Comparison of ENCODE assay signal across 15 cellular contexts in the genomic region with DNA sequence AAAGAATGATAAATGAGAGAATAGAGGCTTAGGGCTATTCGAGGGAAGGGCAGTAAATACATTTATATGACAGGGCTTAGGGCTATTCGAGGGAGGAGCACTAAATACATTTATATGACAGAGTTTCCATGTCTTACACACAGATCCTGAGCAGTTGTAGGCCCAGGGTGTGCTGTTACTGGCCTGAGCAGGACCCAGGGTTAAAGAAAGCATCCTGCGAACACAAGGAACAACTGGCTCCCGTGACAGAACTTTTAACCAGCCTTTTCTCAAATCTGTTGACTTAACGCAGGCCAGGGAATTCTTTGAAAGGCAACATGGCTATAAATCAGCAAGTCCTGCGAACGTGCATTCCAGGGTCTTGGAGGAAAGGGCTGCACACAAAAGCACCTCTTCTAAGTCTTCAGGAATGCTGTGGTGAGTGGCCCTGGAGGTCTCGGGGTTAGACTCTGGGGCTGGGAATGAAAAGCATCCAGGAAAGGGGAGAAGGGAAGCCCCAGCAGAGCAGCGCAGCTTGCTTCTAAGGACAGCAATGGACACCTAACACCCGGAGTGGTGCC. TPM values are rescaled to one million over a fixed set of nuclear protein-coding genes. Genes with fewer than 3 reads are reported as not detected.
DNase-seq lines count a peak whose midpoint lies in the region; ATAC-seq and TF ChIP-seq lines count a peak whose summit lies in the region.
"Had no signal": no experiment of that assay in that cellular context is flagged by ENCODE, and none has a peak within 500 bp of the region (broad histone marks: within the 10 kb centered on the region; RNA-seq: fewer than 3 reads in every experiment).

No MANE protein-coding gene starts in this region.

- no peaks in the 10 kb centered on the region for H3K4me1 Mint-ChIP-seq in CD4-positive, alpha-beta memory T cell
- H3K4me1 Mint-ChIP-seq: immature natural killer cell had no signal

- no peaks in the 10 kb centered on the region for H3K9me3 Mint-ChIP-seq in CD4-positive, alpha-beta memory T cell
- H3K9me3 Mint-ChIP-seq: immature natural killer cell; stimulated activated memory B cell treated with anti-CD40 and anti-IgM and Interleukin-4, amounts not matched to agents 10 μg/mL and 1 μg/mL and 100 μg/mL, for 72 hours had no signal

- H3K36me3 Mint-ChIP-seq in CD4-positive, alpha-beta memory T cell, result no peaks in the 10 kb centered on the region
- H3K36me3 Mint-ChIP-seq: immature natural killer cell; stimulated activated memory B cell treated with anti-CD40 and anti-IgM and Interleukin-4, amounts not matched to agents 10 μg/mL and 1 μg/mL and 100 μg/mL, for 72 hours had no signal

- no peaks in the 10 kb centered on the region for H3K27me3 ChIP-seq in SJSA1 (replicated peaks)
- no peaks in the 10 kb centered on the region for H3K27me3 ChIP-seq in CD4-positive, alpha-beta memory T cell (ENCODE audit: insufficient read depth, low read length)
- H3K27me3 ChIP-seq: breast epithelium had no signal

- H3K4me1 ChIP-seq in SJSA1 (replicated peaks) (peaks cover 68% of the 10 kb centered on the region), mucosa of descending colon (ENCODE audit: low read depth) (no peaks in the 10 kb centered on the region)
- H3K4me1 ChIP-seq in CD4-positive, alpha-beta memory T cell (ENCODE audit: insufficient read depth, low read length), result no peaks in the 10 kb centered on the region
- H3K4me1 ChIP-seq: breast epithelium had no signal

- peak overlapping the region; percentile 98 for H3K27ac ChIP-seq in SJSA1
- H3K27ac ChIP-seq in CD4-positive, alpha-beta memory T cell (ENCODE audit: low read depth, low read length), result no peak overlapping the region

- no peak for TF ChIP-seq CTCF in foreskin fibroblast (IDR thresholded peaks at IDR 0.05; ENCODE audit: low read depth, low read length)
- no peak for TF ChIP-seq CTCF in retinal pigment epithelial cell (conservative IDR thresholded peaks at IDR 0.05; ENCODE audit: low read depth, low read length)
- no peak for TF ChIP-seq CTCF in mucosa of descending colon (IDR thresholded peaks at IDR 0.05)

- H3K36me3 ChIP-seq in SJSA1 (no peaks in the 10 kb centered on the region), mucosa of descending colon (ENCODE audit: low read depth) (no peaks in the 10 kb centered on the region)
- no peaks in the 10 kb centered on the region for H3K36me3 ChIP-seq in CD4-positive, alpha-beta memory T cell (ENCODE audit: insufficient read depth, low read length)
- H3K36me3 ChIP-seq: breast epithelium had no signal

- H3K27ac Mint-ChIP-seq in CD4-positive, alpha-beta memory T cell, result no peak overlapping the region
- H3K27ac Mint-ChIP-seq: immature natural killer cell; stimulated activated memory B cell treated with anti-CD40 and anti-IgM and Interleukin-4, amounts not matched to agents 10 μg/mL and 1 μg/mL and 100 μg/mL, for 72 hours had no signal

- H3K9me3 ChIP-seq in SJSA1 (replicated peaks) (no peaks in the 10 kb centered on the region), mucosa of descending colon (no peaks in the 10 kb centered on the region)
- no peaks in the 10 kb centered on the region for H3K9me3 ChIP-seq in CD4-positive, alpha-beta memory T cell (ENCODE audit: control insufficient read depth in 1 of 2, low read length in 2 of 2)
- H3K9me3 ChIP-seq: breast epithelium had no signal

- intact Hi-C loops in mucosa of descending colon (cut with DNase I, micrococcal nuclease), result no loop called here
- intact Hi-C loops in CD4-positive, alpha-beta memory T cell (cut with micrococcal nuclease), result loop anchor here (10.0 kb wide), 1 partner anchor 306 kb away; no protein-coding TSS in a partner anchor

- H3K4me3 ChIP-seq in SJSA1 (no peak overlapping the region), foreskin fibroblast (ENCODE audit: low read depth in 1 of 2, low read length in 2 of 2) (no peak overlapping the region), retinal pigment epithelial cell (ENCODE audit: low read length) (no peak overlapping the region), mucosa of descending colon (no peak overlapping the region)
- H3K4me3 ChIP-seq in CD4-positive, alpha-beta memory T cell (ENCODE audit: low read length in 2 of 2), result no peak overlapping the region
- H3K4me3 ChIP-seq: breast epithelium had no signal

- DNase-seq in EH (ENCODE audit: low read depth) (peak; percentile 100), SJSA1 (ENCODE audit: low read depth in 1 of 2, low spot score in 2 of 2) (peak; percentile 96 to 97), foreskin fibroblast (peak; percentile 31 to 79), retinal pigment epithelial cell (ENCODE audit: low read depth) (peak; percentile 81), pons (ENCODE audit: low spot score) (no peak), mucosa of descending colon (no peak), NCI-H1417 treated with DMSO at 0.1 percent for 48 hours (lab: John Stamatoyannopoulos, UW) (no peak)
- DNase-seq in CD4-positive, alpha-beta memory T cell, result no peak
- DNase-seq: activated CD4-positive, alpha-beta T cell treated with anti-CD3 and anti-CD28 coated beads for 48 hours; immature natural killer cell; Kasumi-1; T-helper 1 cell had no signal

- no peak for ATAC-seq in mucosa of descending colon
- ATAC-seq: esophagus mucosa; stimulated activated memory B cell treated with anti-CD40 and anti-IgM and Interleukin-4, amounts not matched to agents 10 μg/mL and 1 μg/mL and 100 μg/mL, for 72 hours had no signal

- no peak overlapping the region for H3K4me3 Mint-ChIP-seq in CD4-positive, alpha-beta memory T cell
- H3K4me3 Mint-ChIP-seq: immature natural killer cell; stimulated activated memory B cell treated with anti-CD40 and anti-IgM and Interleukin-4, amounts not matched to agents 10 μg/mL and 1 μg/mL and 100 μg/mL, for 72 hours had no signal

- H3K27me3 Mint-ChIP-seq in CD4-positive, alpha-beta memory T cell, result no peaks in the 10 kb centered on the region
- H3K27me3 Mint-ChIP-seq: stimulated activated memory B cell treated with anti-CD40 and anti-IgM and Interleukin-4, amounts not matched to agents 10 μg/mL and 1 μg/mL and 100 μg/mL, for 72 hours had no signal

- POLR2A ChIA-PET in CD4-positive, alpha-beta memory T cell (lab: Charles Lee; ENCODE audit: partially characterized antibody), result no interaction called here

- CTCF ChIA-PET in CD4-positive, alpha-beta memory T cell (lab: Charles Lee; ENCODE audit: partially characterized antibody), result no interaction called here

RNA-seq across cellular contexts. Expression of a gene that starts 45.2 kb away (rescaled TPM):
- total RNA-seq in SJSA1 (2014; rRNA removed; shearing (Covaris generic)), result not detected in 2 replicates
- total RNA-seq in mucosa of descending colon, result under 1 TPM in 1 of 3 donors, not detected in 2; 0.31 TPM
- 10 to 100 TPM; 12.3 TPM for total RNA-seq in CD4-positive, alpha-beta memory T cell
- polyA plus RNA-seq in CD4-positive, alpha-beta memory T cell, result 10 to 100 TPM in 1 of 2 donors, 1 to 10 TPM in 1; 8.3 to 17.8 TPM
- total RNA-seq: esophagus mucosa had no signal

Comparison
In these comparisons a context has a peak if more than half of its experiments do, and no peak if none do; other contexts are left out.
1. DNase-seq: peak in EH (single experiment), SJSA1 (2 of 2), foreskin fibroblast (2 of 2) and retinal pigment epithelial cell (single experiment); none in pons (single experiment), mucosa of descending colon (0 of 3), NCI-H1417 treated with DMSO at 0.1 percent for 48 hours (single experiment) and CD4-positive, alpha-beta memory T cell (0 of 5).
2. RNA of a gene that starts 45.2 kb away (total RNA-seq): 12.3 TPM in CD4-positive, alpha-beta memory T cell; 0.31 TPM in mucosa of descending colon and not detected in SJSA1; every median in the first group is over 10 times any median in the second.